In genomic region chr22:49828599-49828965, GRCh38 we compare ENCODE assay signal across 13 cellular contexts. TPM values are rescaled to one million over a fixed set of nuclear protein-coding genes. Genes with fewer than 3 reads are reported as not detected.
DNase-seq lines count a peak whose midpoint lies in the region; ATAC-seq, FAIRE-seq and TF ChIP-seq lines count a peak whose summit lies in the region.
"Had no signal": no experiment of that assay in that cellular context is flagged by ENCODE, and none has a peak within 500 bp of the region (broad histone marks: within the 10 kb centered on the region; RNA-seq: fewer than 3 reads in every experiment).

No MANE protein-coding gene starts in this region.

- in situ Hi-C loops in HepG2 (cut with HindIII; ENCODE audit: extremely low pct_ligation_motif_present, low pct_unique_long_range_greater_than_20kb): no loop called here

- TF ChIP-seq POLR2A in HepG2 (IDR thresholded peaks at IDR 0.05; ENCODE audit: insufficient read depth in 1 of 2, low read depth in 2 of 2, low read length in 2 of 2) (no peak), right lobe of liver (IDR thresholded peaks at IDR 0.05) (no peak), suprapubic skin (IDR thresholded peaks at IDR 0.05) (no peak)

- H3K9me3 ChIP-seq in HepG2 (ENCODE audit: low read length): no peaks in the 10 kb centered on the region
- no peaks in the 10 kb centered on the region for H3K9me3 ChIP-seq in right lobe of liver
- H3K9me3 ChIP-seq in mesenchymal stem cell (ENCODE audit: control insufficient read depth, low read length): peaks cover 8% of the 10 kb centered on the region
- H3K9me3 ChIP-seq in suprapubic skin: no peaks in the 10 kb centered on the region

- WGBS in HepG2 (ENCODE audit: low lambda C conversion rate): 41% methylated on average over 9 of the region's 14 CpGs
- WGBS in right lobe of liver (ENCODE audit: insufficient coverage, low coverage, low lambda C conversion rate, missing lambda C conversion rate): no CpG with 5 or more reads among the region's 14 CpGs
- WGBS in mesenchymal stem cell: 98% methylated on average over 14 of the region's 14 CpGs
- 81% methylated on average over 14 of the region's 14 CpGs for WGBS in suprapubic skin

- H3K36me3 ChIP-seq in HepG2 (replicated peaks in 1 of 2; ENCODE audit: control insufficient read depth in 1 of 2, insufficient read depth in 2 of 2, low read length in 2 of 2) (peaks cover 4 to 8% of the 10 kb centered on the region in 2 experiments; a peak in 4 of 5 replicates), right lobe of liver (peaks cover 0 to 5% (median 2%) of the 10 kb centered on the region in 4 donors), mesenchymal stem cell (ENCODE audit: control insufficient read depth in 1 of 2, insufficient read depth in 2 of 2, low read depth in 1 of 2, low read length in 2 of 2) (peaks cover 14 to 15% of the 10 kb centered on the region in 2 experiments), suprapubic skin (peaks cover 11% of the 10 kb centered on the region)

- POLR2A ChIA-PET in HepG2 (lab: Yijun Ruan, JAX): no interaction called here
- POLR2A ChIA-PET in activated CD4-positive, alpha-beta memory T cell treated with anti-CD3 and anti-CD28 coated beads, Interleukin-2, amount 10 ng/mL, durations not matched to agents 7 days and 5 days (lab: Charles Lee): interaction anchor here (1.0 to 2.7 kb wide), 5 partner anchors 10 to 39 kb away, joined by 3 to 28 read pairs (median 13); partner anchors contain the start of gene ZBED4

- H3K4me3 ChIP-seq in HepG2 (replicated peaks in 1 of 3; ENCODE audit: insufficient read depth in 1 of 3, low read depth in 2 of 3, low read length in 3 of 3): peak overlapping the region; percentile 64 to 96 (median 77); a peak in 4 of 6 replicates
- H3K4me3 ChIP-seq in right lobe of liver: no peak overlapping the region
- no peak overlapping the region for H3K4me3 ChIP-seq in mesenchymal stem cell (ENCODE audit: insufficient read depth in 1 of 2, low read depth in 1 of 2, low read length in 2 of 2)
- peak overlapping the region; percentile 51 for H3K4me3 ChIP-seq in suprapubic skin

- H3K14ac ChIP-seq in mesenchymal stem cell (ENCODE audit: low read length in 2 of 2): no peak overlapping the region

- peak overlapping the region; percentile 19 for H4K8ac ChIP-seq in mesenchymal stem cell (ENCODE audit: low read length)

- H2AFZ ChIP-seq in HepG2 (ENCODE audit: low read length) (no peak overlapping the region), mesenchymal stem cell (ENCODE audit: low read depth, low read length) (no peak overlapping the region)

- peaks cover 39% of the 10 kb centered on the region for H3K4me1 ChIP-seq in HepG2 (ENCODE audit: insufficient read depth, low read length)
- H3K4me1 ChIP-seq in right lobe of liver: peaks cover 0 to 21% (median 7%) of the 10 kb centered on the region in 4 donors
- peaks cover 30% of the 10 kb centered on the region for H3K4me1 ChIP-seq in mesenchymal stem cell (ENCODE audit: control insufficient read depth, insufficient read depth, low read depth, low read length)
- H3K4me1 ChIP-seq in suprapubic skin: peaks cover 37% of the 10 kb centered on the region

- peak overlapping the region in 1 of 2 experiments; percentile 27 for H3K4ac ChIP-seq in mesenchymal stem cell (ENCODE audit: low read depth in 1 of 2, low read length in 2 of 2)

- CTCF ChIA-PET in HepG2 (lab: Yijun Ruan, JAX; ENCODE audit: low intra/inter-chr PET ratio, low total read pairs): no interaction called here
- CTCF ChIA-PET in activated CD4-positive, alpha-beta memory T cell treated with anti-CD3 and anti-CD28 coated beads, Interleukin-2, amount 10 ng/mL, durations not matched to agents 7 days and 5 days (lab: Charles Lee): interaction anchor here (1.0 kb wide), 1 partner anchor 10 kb away, joined by 3 read pairs; no protein-coding TSS in a partner anchor

- peak overlapping the region; percentile 99 for H3K27ac Mint-ChIP-seq in activated CD4-positive, alpha-beta memory T cell treated with anti-CD3 and anti-CD28 coated beads, Interleukin-2, amount 10 ng/mL, durations not matched to agents 7 days and 5 days

- H3K4me2 ChIP-seq in HepG2 (ENCODE audit: low read depth, low read length) (peak overlapping the region; percentile 70), mesenchymal stem cell (ENCODE audit: low read length, poor library complexity, severe bottlenecking) (no peak overlapping the region)

- intact Hi-C loops in HepG2 (cut with micrococcal nuclease; ENCODE audit: unreplicated experiment) (no loop called here), right lobe of liver (cut with DNase I) (no loop called here)

- no peaks in the 10 kb centered on the region for H3K9me3 Mint-ChIP-seq in activated CD4-positive, alpha-beta memory T cell treated with anti-CD3 and anti-CD28 coated beads, Interleukin-2, amount 10 ng/mL, durations not matched to agents 7 days and 5 days

- no TSS peak for BruUV-seq in HepG2 (replicated peaks; lab: Mats Ljungman, UMichigan)

- H3K18ac ChIP-seq in mesenchymal stem cell (ENCODE audit: low read depth in 1 of 2, low read length in 2 of 2): no peak overlapping the region

- no peaks in the 10 kb centered on the region for H3K27me3 Mint-ChIP-seq in activated CD4-positive, alpha-beta memory T cell treated with anti-CD3 and anti-CD28 coated beads, Interleukin-2, amount 10 ng/mL, durations not matched to agents 7 days and 5 days

- ATAC-seq in HepG2: peak; percentile 21; the same call in 2 of the 3 replicates
- ATAC-seq in right lobe of liver: no peak
- no peak for ATAC-seq in HG03095 (IDR thresholded peaks at IDR 0.05; ENCODE audit: unreplicated experiment)
- ATAC-seq in HG03520 (IDR thresholded peaks at IDR 0.05; ENCODE audit: unreplicated experiment): no peak
- no peak for ATAC-seq in HG02798 (IDR thresholded peaks at IDR 0.05; ENCODE audit: poor library complexity, unreplicated experiment)

- no peak overlapping the region for H4K91ac ChIP-seq in mesenchymal stem cell (ENCODE audit: low read length)

- H3K23ac ChIP-seq in mesenchymal stem cell (ENCODE audit: low read length in 2 of 2): no peak overlapping the region

- no peak for FAIRE-seq in HepG2 (lab: Jason Lieb, UNC)
- FAIRE-seq: RCC 7860 had no signal

- H3K27me3 ChIP-seq in HepG2 (ENCODE audit: control insufficient read depth in 1 of 2, insufficient read depth in 2 of 2, low read length in 2 of 2) (peaks cover 0 to 14% of the 10 kb centered on the region in 2 experiments; a peak in 2 of 5 replicates), right lobe of liver (no peaks in the 10 kb centered on the region), mesenchymal stem cell (ENCODE audit: control insufficient read depth in 1 of 2, insufficient read depth in 1 of 2, low read length in 2 of 2) (peaks cover 0 to 9% of the 10 kb centered on the region in 2 experiments), suprapubic skin (no peaks in the 10 kb centered on the region)
- H3K27me3 ChIP-seq: cardiac muscle cell had no signal

- H3K4me3 Mint-ChIP-seq in activated CD4-positive, alpha-beta memory T cell treated with anti-CD3 and anti-CD28 coated beads, Interleukin-2, amount 10 ng/mL, durations not matched to agents 7 days and 5 days: peak overlapping the region; percentile 71

- no peak overlapping the region for H3K27ac ChIP-seq in HepG2 (ENCODE audit: extremely low read length, insufficient read depth, low read length)
- no peak overlapping the region for H3K27ac ChIP-seq in right lobe of liver
- no peak overlapping the region for H3K27ac ChIP-seq in mesenchymal stem cell (ENCODE audit: low read length, poor library complexity, severe bottlenecking)
- H3K27ac ChIP-seq in suprapubic skin: no peak overlapping the region

- H2BK120ac ChIP-seq in mesenchymal stem cell (ENCODE audit: low read depth, low read length): no peak overlapping the region

- H4K20me1 ChIP-seq in HepG2 (ENCODE audit: insufficient read depth, low read length): peaks cover 26% of the 10 kb centered on the region

- H2BK15ac ChIP-seq in mesenchymal stem cell (ENCODE audit: low read depth, poor library complexity, severe bottlenecking): no peak overlapping the region

- no peak for TF ChIP-seq EP300 in HepG2 (IDR thresholded peaks at IDR 0.05; ENCODE audit: low read depth in 2 of 2, low read length in 2 of 2)
- no peak for TF ChIP-seq EP300 in HepG2 (CRISPR knock-in tag; IDR thresholded peaks at IDR 0.05; ENCODE audit: borderline replicate concordance)
- no peak for TF ChIP-seq EP300 in suprapubic skin (IDR thresholded peaks at IDR 0.05)

- no peak overlapping the region for H2BK5ac ChIP-seq in mesenchymal stem cell (ENCODE audit: low read depth, low read length, poor library complexity, severe bottlenecking)

- DNase-seq in HepG2 (ENCODE audit: low spot score) (no peak), right lobe of liver (no peak), mesenchymal stem cell (no peak), suprapubic skin (ENCODE audit: low spot score in 2 of 2) (no peak)
- DNase-seq in activated CD4-positive, alpha-beta memory T cell treated with anti-CD3 and anti-CD28 coated beads, Interleukin-2, amount 10 ng/mL, durations not matched to agents 7 days and 5 days: no peak
- DNase-seq: MV-4-11; NCI-H446; stimulated activated CD4-positive, alpha-beta T cell treated with anti-CD3 and anti-CD28 coated beads, Interleukin-2, amount 100 ng/mL, for 48 hours had no signal

- H3K4me1 Mint-ChIP-seq in activated CD4-positive, alpha-beta memory T cell treated with anti-CD3 and anti-CD28 coated beads, Interleukin-2, amount 10 ng/mL, durations not matched to agents 7 days and 5 days: peaks cover 59% of the 10 kb centered on the region

- peaks cover 34% of the 10 kb centered on the region for H3K79me2 ChIP-seq in HepG2 (ENCODE audit: insufficient read depth, low read length)

- H3K9ac ChIP-seq in HepG2 (ENCODE audit: insufficient read depth, low read depth, low read length): no peak overlapping the region
- no peak overlapping the region for H3K9ac ChIP-seq in mesenchymal stem cell (ENCODE audit: low read length)

- peaks cover 33% of the 10 kb centered on the region for H3K36me3 Mint-ChIP-seq in activated CD4-positive, alpha-beta memory T cell treated with anti-CD3 and anti-CD28 coated beads, Interleukin-2, amount 10 ng/mL, durations not matched to agents 7 days and 5 days (ENCODE audit: low read depth)

- peaks cover 1% of the 10 kb centered on the region for H3K79me1 ChIP-seq in mesenchymal stem cell (replicated peaks; ENCODE audit: low read length, poor library complexity, severe bottlenecking)

- peak overlapping the region in 1 of 2 experiments; percentile 58 for H2BK12ac ChIP-seq in mesenchymal stem cell (ENCODE audit: low read length in 2 of 2)

- no peak for TF ChIP-seq CTCF in HepG2 (CRISPR knock-in tag; IDR thresholded peaks at IDR 0.05)
- no peak for TF ChIP-seq CTCF in right lobe of liver (IDR thresholded peaks at IDR 0.05)
- no peak for TF ChIP-seq CTCF in suprapubic skin (IDR thresholded peaks at IDR 0.05)

- TF ChIP-seq RAD21 in HepG2 (CRISPR knock-in tag; IDR thresholded peaks at IDR 0.05): no peak

- H2AK5ac ChIP-seq in mesenchymal stem cell (ENCODE audit: low read length, severe bottlenecking): no peak overlapping the region

RNA-seq across cellular contexts. Expression of gene BRD1, which starts 0.9 kb away (rescaled TPM):
- total RNA-seq in HepG2 (2016; rRNA removed; fragmentation: Illumina TruSeq; extraction: Trizol): 6.6 and 12.0 TPM in 2 replicates
- total RNA-seq in HepG2 (2016; cell fraction: cytosol; rRNA removed; fragmentation: Illumina TruSeq; extraction: Trizol; ENCODE audit: low read depth): 6.1 and 7.5 TPM in 2 replicates
- 6.3 and 13.3 TPM in 2 replicates for total RNA-seq in HepG2 (2016; cell fraction: insoluble cytoplasmic fraction; rRNA removed; fragmentation: Illumina TruSeq; extraction: Trizol)
- total RNA-seq in HepG2 (2016; cell fraction: membrane; rRNA removed; fragmentation: Illumina TruSeq; extraction: Trizol): 6.7 and 8.2 TPM in 2 replicates
- total RNA-seq in HepG2 (2016; cell fraction: nucleus; rRNA removed; fragmentation: Illumina TruSeq; extraction: Trizol): 14.2 and 15.7 TPM in 2 replicates
- 5.1 and 6.4 TPM in 2 replicates for polyA plus RNA-seq in HepG2 (2011; rRNA removed)
- polyA plus RNA-seq in HepG2 (2011; cell fraction: cytosol; rRNA removed): 3.8 and 3.9 TPM in 2 replicates
- polyA plus RNA-seq in HepG2 (2011; cell fraction: nucleus; rRNA removed): 29.0 and 31.0 TPM in 2 replicates
- 14.8 and 16.2 TPM in 2 replicates for polyA plus RNA-seq in HepG2 (2012)
- 0.67 and 0.95 TPM in 2 replicates for polyA plus RNA-seq in HepG2 (2016; cell fraction: cytosol; fragmentation: Illumina TruSeq; extraction: Trizol; ENCODE audit: low read depth)
- 8.8 and 10.0 TPM in 2 replicates for polyA plus RNA-seq in HepG2 (2016; cell fraction: insoluble cytoplasmic fraction; fragmentation: Illumina TruSeq; extraction: Trizol; ENCODE audit: low read depth)
- 2.6 and 3.2 TPM in 2 replicates for polyA plus RNA-seq in HepG2 (2016; cell fraction: membrane; fragmentation: Illumina TruSeq; extraction: Trizol; ENCODE audit: low read depth)
- polyA plus RNA-seq in HepG2 (2016; cell fraction: nucleus; fragmentation: Illumina TruSeq; extraction: Trizol; ENCODE audit: insufficient read depth, low read depth): 28.8 and 30.8 TPM in 2 replicates
- polyA minus RNA-seq in HepG2 (2011; rRNA and poly(A)+ RNA removed; ENCODE audit: low replicate concordance): 4.2 and 8.4 TPM in 2 replicates
- 7.6 and 8.3 TPM in 2 replicates for polyA minus RNA-seq in HepG2 (2011; cell fraction: cytosol; rRNA and poly(A)+ RNA removed)
- 29.1 and 32.0 TPM in 2 replicates for polyA minus RNA-seq in HepG2 (2011; cell fraction: nucleus; rRNA and poly(A)+ RNA removed)
- total RNA-seq in right lobe of liver: 10 to 100 TPM in 5 of 6 experiments, 1 to 10 TPM in 1; 9.3 to 17.8 (median 11.6) TPM
- total RNA-seq in activated CD4-positive, alpha-beta memory T cell treated with anti-CD3 and anti-CD28 coated beads, Interleukin-2, amount 10 ng/mL, durations not matched to agents 7 days and 5 days: 10 to 100 TPM; 54.7 to 55.4 TPM
- polyA plus RNA-seq in mesenchymal stem cell (2013, experiment 1 of 2): 10.2 TPM
- polyA plus RNA-seq in mesenchymal stem cell (2013, experiment 2 of 2): 10.1 TPM
- 100 to 1,000 TPM in 1 of 4 donors, 10 to 100 TPM in 3; 69.3 to 116 (median 81.1) TPM for total RNA-seq in suprapubic skin

RNA-seq across cellular contexts. Expression of gene ZBED4, which starts 25.1 kb away (rescaled TPM):
- total RNA-seq in HepG2 (2016; rRNA removed; fragmentation: Illumina TruSeq; extraction: Trizol): 9.6 and 11.9 TPM in 2 replicates
- 0.91 and 1.3 TPM in 2 replicates for total RNA-seq in HepG2 (2016; cell fraction: cytosol; rRNA removed; fragmentation: Illumina TruSeq; extraction: Trizol; ENCODE audit: low read depth)
- 9.6 and 9.7 TPM in 2 replicates for total RNA-seq in HepG2 (2016; cell fraction: insoluble cytoplasmic fraction; rRNA removed; fragmentation: Illumina TruSeq; extraction: Trizol)
- 5.5 TPM in 2 replicates for total RNA-seq in HepG2 (2016; cell fraction: membrane; rRNA removed; fragmentation: Illumina TruSeq; extraction: Trizol)
- total RNA-seq in HepG2 (2016; cell fraction: nucleus; rRNA removed; fragmentation: Illumina TruSeq; extraction: Trizol): 8.0 and 9.8 TPM in 2 replicates
- polyA plus RNA-seq in HepG2 (2011; rRNA removed): 5.4 and 6.0 TPM in 2 replicates
- 4.8 and 5.6 TPM in 2 replicates for polyA plus RNA-seq in HepG2 (2011; cell fraction: cytosol; rRNA removed)
- polyA plus RNA-seq in HepG2 (2011; cell fraction: nucleus; rRNA removed): 9.9 and 11.1 TPM in 2 replicates
- 9.9 and 11.2 TPM in 2 replicates for polyA plus RNA-seq in HepG2 (2012)
- polyA plus RNA-seq in HepG2 (2016; cell fraction: cytosol; fragmentation: Illumina TruSeq; extraction: Trizol; ENCODE audit: low read depth): 0.43 and 0.49 TPM in 2 replicates
- 9.0 and 10.5 TPM in 2 replicates for polyA plus RNA-seq in HepG2 (2016; cell fraction: insoluble cytoplasmic fraction; fragmentation: Illumina TruSeq; extraction: Trizol; ENCODE audit: low read depth)
- 2.4 and 2.7 TPM in 2 replicates for polyA plus RNA-seq in HepG2 (2016; cell fraction: membrane; fragmentation: Illumina TruSeq; extraction: Trizol; ENCODE audit: low read depth)
- 13.2 and 13.5 TPM in 2 replicates for polyA plus RNA-seq in HepG2 (2016; cell fraction: nucleus; fragmentation: Illumina TruSeq; extraction: Trizol; ENCODE audit: insufficient read depth, low read depth)
- 7.8 and 12.8 TPM in 2 replicates for polyA minus RNA-seq in HepG2 (2011; rRNA and poly(A)+ RNA removed; ENCODE audit: low replicate concordance)
- polyA minus RNA-seq in HepG2 (2011; cell fraction: cytosol; rRNA and poly(A)+ RNA removed): 8.8 and 10.3 TPM in 2 replicates
- 12.1 and 13.2 TPM in 2 replicates for polyA minus RNA-seq in HepG2 (2011; cell fraction: nucleus; rRNA and poly(A)+ RNA removed)
- 1 to 10 TPM; 4.1 to 9.3 (median 5.2) TPM for total RNA-seq in right lobe of liver
- 10 to 100 TPM; 20.6 to 21.8 TPM for total RNA-seq in activated CD4-positive, alpha-beta memory T cell treated with anti-CD3 and anti-CD28 coated beads, Interleukin-2, amount 10 ng/mL, durations not matched to agents 7 days and 5 days
- polyA plus RNA-seq in mesenchymal stem cell (2013, experiment 1 of 2): 11.3 TPM
- polyA plus RNA-seq in mesenchymal stem cell (2013, experiment 2 of 2): 11.2 TPM
- total RNA-seq in suprapubic skin: 10 to 100 TPM; 11.9 to 19.4 (median 18.2) TPM

Comparison
In these comparisons a context has a peak if more than half of its experiments do, and no peak if none do; other contexts are left out.
1. H3K4me3 ChIP-seq: peak in HepG2 (3 of 3) and suprapubic skin (single experiment); none in right lobe of liver (0 of 3) and mesenchymal stem cell (0 of 2).